ENCODE assay signal across 12 cellular contexts in genomic region chr15:22887157-22887951, GRCh38. TPM values are rescaled to one million over a fixed set of nuclear protein-coding genes. Genes with fewer than 3 reads are reported as not detected.
DNase-seq lines count a peak whose midpoint lies in the region; ATAC-seq, FAIRE-seq and TF ChIP-seq lines count a peak whose summit lies in the region.
"Had no signal": no experiment of that assay in that cellular context is flagged by ENCODE, and none has a peak within 500 bp of the region (broad histone marks: within the 10 kb centered on the region; RNA-seq: fewer than 3 reads in every experiment).

No MANE protein-coding gene starts in this region.

- intact Hi-C loops in psoas muscle (cut with DNase I) = loop anchor here in 1 of 2 donors (2.0 kb wide), 1 partner anchor 43 kb away; no protein-coding TSS in a partner anchor
- intact Hi-C loops in pancreas (cut with DNase I) = no loop called here

- DNase-seq in D341Med (ENCODE audit: low spot score) (peak; percentile 14), RWPE1 (ENCODE audit: low spot score) (peak; percentile 41), fibroblast of villous mesenchyme (ENCODE audit: low read depth) (peak; percentile 89), psoas muscle (peak; percentile 69 to 88), COLO668 (lab: John Stamatoyannopoulos, UW; ENCODE audit: unreplicated experiment) (no peak), ureter (ENCODE audit: low spot score) (no peak), pancreas (no peak)
- DNase-seq: activated T-cell treated with anti-CD3 and anti-CD28 coated beads, Interleukin-2, amount 50 U/mL, for 4 hours; cerebellar nuclear complex; NCI-H510A treated with DMSO at 0.1 percent for 48 hours had no signal

- H3K36me3 ChIP-seq in psoas muscle (ENCODE audit: insufficient read depth in 1 of 2, low read depth in 1 of 2) (peaks cover 0 to 33% of the 10 kb centered on the region in 2 donors), pancreas (peaks cover 0 to 30% (median 0%) of the 10 kb centered on the region in 3 donors)

- TF ChIP-seq CTCF in RWPE1 (conservative IDR thresholded peaks at IDR 0.05; ENCODE audit: low read depth) = no peak
- TF ChIP-seq CTCF in fibroblast of villous mesenchyme (IDR thresholded peaks at IDR 0.05; ENCODE audit: insufficient read depth, low read depth, low read length) = no peak
- TF ChIP-seq CTCF in psoas muscle (IDR thresholded peaks at IDR 0.05) = no peak
- TF ChIP-seq CTCF in pancreas (IDR thresholded peaks at IDR 0.05) = no peak

- H3K9me3 ChIP-seq in psoas muscle = no peaks in the 10 kb centered on the region
- no peaks in the 10 kb centered on the region for H3K9me3 ChIP-seq in pancreas

- POLR2A ChIA-PET in RWPE1 (lab: Yijun Ruan, JAX; ENCODE audit: low non-redundant PET) = interaction anchor here (0.5 kb wide), 1 partner anchor 11 kb away, joined by 3 read pairs; no protein-coding TSS in a partner anchor

- H3K27me3 ChIP-seq in psoas muscle (ENCODE audit: insufficient read depth in 3 of 3, low read length in 2 of 3) (no peaks in the 10 kb centered on the region), pancreas (no peaks in the 10 kb centered on the region)

- ATAC-seq in psoas muscle (peak; percentile 85 to 92 (median 91)), HG03175 (IDR thresholded peaks at IDR 0.05; ENCODE audit: unreplicated experiment) (no peak), pancreas (no peak)
- ATAC-seq: activated T-cell treated with anti-CD3 and anti-CD28 coated beads, Interleukin-2, amount 50 U/mL, for 4 hours had no signal

- CTCF ChIA-PET in RWPE1 (lab: Yijun Ruan, JAX) = no interaction called here

- 66 to 74% (median 71%) methylated on average over 14 of the region's 14 CpGs for WGBS in psoas muscle, 3 donors
- 87 to 88% methylated on average over 14 of the region's 14 CpGs for WGBS in pancreas, 2 donors

- H3K27ac ChIP-seq in RWPE1 (peak overlapping the region; percentile 58), psoas muscle (peak overlapping the region; percentile 73), pancreas (no peak overlapping the region)

- FAIRE-seq in pancreas (lab: Jason Lieb, UNC) = no peak
- FAIRE-seq: islet of Langerhans had no signal

- H3K4me1 ChIP-seq in psoas muscle (peaks cover 5% of the 10 kb centered on the region), pancreas (no peaks in the 10 kb centered on the region)

- H3K4me3 ChIP-seq in fibroblast of villous mesenchyme (ENCODE audit: low read depth, low read length) (no peak overlapping the region), psoas muscle (no peak overlapping the region), pancreas (no peak overlapping the region)

RNA-seq across cellular contexts. Expression of gene NIPA2, which starts 48.9 kb away (rescaled TPM):
- total RNA-seq in fibroblast of villous mesenchyme = 50.3 and 69.1 TPM in 2 replicates
- 10 to 100 TPM; 18.2 to 31.5 (median 27.6) TPM for total RNA-seq in psoas muscle
- 10 to 100 TPM; 11.3 to 61.8 (median 46.1) TPM for polyA plus RNA-seq in psoas muscle
- 39.2 TPM for total RNA-seq in ureter
- total RNA-seq in pancreas = 10 to 100 TPM; 14.3 to 24.9 (median 18.2) TPM
- 10 to 100 TPM in 1 of 2 donors, 1 to 10 TPM in 1; 4.5 to 10.3 TPM for polyA plus RNA-seq in pancreas

Comparison
In these comparisons a context has a peak if more than half of its experiments do, and no peak if none do; other contexts are left out.
1. DNase-seq: peak in D341Med (single experiment), RWPE1 (single experiment), fibroblast of villous mesenchyme (single experiment) and psoas muscle (2 of 2); none in COLO668 (single experiment), ureter (single experiment) and pancreas (0 of 6).
2. H3K27ac ChIP-seq: peak in RWPE1 (single experiment) and psoas muscle (single experiment); none in pancreas (0 of 4).
3. ATAC-seq: peak in psoas muscle (4 of 4); none in HG03175 (single experiment) and pancreas (0 of 4).